ENCODE assay signal across 23 cellular contexts in genomic region chr6:168095741-168096250, GRCh38. TPM values are rescaled to one million over a fixed set of nuclear protein-coding genes. Genes with fewer than 3 reads are reported as not detected.
"Had no signal": no experiment of that assay in that cellular context is flagged by ENCODE, and none has a peak within 500 bp of the region (broad histone marks: within the 10 kb centered on the region; RNA-seq: fewer than 3 reads in every experiment).

No MANE protein-coding gene starts in this region.

- H3K36me3 Mint-ChIP-seq: activated CD4-positive, alpha-beta memory T cell treated with anti-CD3 and anti-CD28 coated beads for 36 hours; activated naive CD8-positive, alpha-beta T cell had no signal

- H3K4me1 ChIP-seq: Peyer's patch had no signal

- H3K36me3 ChIP-seq: Peyer's patch had no signal

- H3K4me3 Mint-ChIP-seq: activated CD4-positive, alpha-beta memory T cell treated with anti-CD3 and anti-CD28 coated beads for 36 hours; activated CD4-positive, alpha-beta T cell treated with anti-CD3 and anti-CD28 coated beads, Interleukin-2, amount 10 ng/mL, durations not matched to agents 7 days and 5 days; activated naive CD4-positive, alpha-beta T cell treated with anti-CD3 and anti-CD28 coated beads for 36 hours; activated naive CD8-positive, alpha-beta T cell; activated T-cell treated with anti-CD3 and anti-CD28 coated beads, Interleukin-2, amount 50 U/mL, for 4 hours had no signal

- ATAC-seq: activated T-cell treated with anti-CD3 and anti-CD28 coated beads, Interleukin-2, amount 50 U/mL, for 4 hours had no signal

- H3K27ac ChIP-seq: Peyer's patch, RWPE1, VCaP had no signal

- H3K4me1 Mint-ChIP-seq: activated CD4-positive, alpha-beta T cell treated with anti-CD3 and anti-CD28 coated beads, Interleukin-2, amount 10 ng/mL, durations not matched to agents 7 days and 5 days had no signal

- H3K9me3 ChIP-seq: Peyer's patch had no signal

- H3K27ac Mint-ChIP-seq: activated CD4-positive, alpha-beta memory T cell treated with anti-CD3 and anti-CD28 coated beads for 36 hours; activated CD4-positive, alpha-beta T cell treated with anti-CD3 and anti-CD28 coated beads, Interleukin-2, amount 10 ng/mL, durations not matched to agents 7 days and 5 days; activated naive CD4-positive, alpha-beta T cell treated with anti-CD3 and anti-CD28 coated beads for 36 hours; activated naive CD8-positive, alpha-beta T cell had no signal

- H3K4me3 ChIP-seq: Peyer's patch had no signal

- DNase-seq: activated CD4-positive, alpha-beta memory T cell treated with anti-CD3 and anti-CD28 coated beads for 36 hours; activated CD4-positive, alpha-beta T cell treated with anti-CD3 and anti-CD28 coated beads, Interleukin-2, amount 10 ng/mL, durations not matched to agents 7 days and 5 days; activated CD4-positive, CD25-positive, alpha-beta regulatory T cell; activated CD8-positive, alpha-beta memory T cell treated with anti-CD3 and anti-CD28 coated beads for 24 hours; activated gamma-delta T cell; activated naive CD4-positive, alpha-beta T cell treated with anti-CD3 and anti-CD28 coated beads for 36 hours; activated T-cell treated with anti-CD3 and anti-CD28 coated beads, Interleukin-2, amount 50 U/mL, for 4 hours; amygdala; caudate nucleus; MM.1S; NCI-H1105; NCI-H1436; NCI-H1694 treated with DMSO at 0.1 percent for 48 hours; NCI-H2029 treated with DMSO at 0.1 percent for 48 hours; NCI-H345; NCI-H510A; SHP77 treated with DMSO at 0.1 percent for 48 hours had no signal

- H3K27me3 ChIP-seq: Peyer's patch had no signal

RNA-seq across cellular contexts. Expression of gene FRMD1, which starts 16.8 kb away (rescaled TPM):
- total RNA-seq: activated CD4-positive, alpha-beta memory T cell treated with anti-CD3 and anti-CD28 coated beads for 36 hours; activated CD4-positive, alpha-beta T cell treated with anti-CD3 and anti-CD28 coated beads, Interleukin-2, amount 10 ng/mL, durations not matched to agents 7 days and 5 days; activated naive CD4-positive, alpha-beta T cell treated with anti-CD3 and anti-CD28 coated beads for 36 hours; activated T-cell treated with anti-CD3 and anti-CD28 coated beads, Interleukin-2, amount 50 U/mL, for 4 hours; SK-MEL-5; T-helper 2 cell treated with Interferon-gamma antibody and Interleukin-4, amounts not matched to agents 100 ng/mL and 5 ng/mL, for 36 hours had no signal
